Comparison of ENCODE assay signal across 8 cellular contexts in genomic region chr14:20455355-20456300, GRCh38. TPM values are rescaled to one million over a fixed set of nuclear protein-coding genes. Genes with fewer than 3 reads are reported as not detected.
DNase-seq lines count a peak whose midpoint lies in the region; ATAC-seq and TF ChIP-seq lines count a peak whose summit lies in the region.

No MANE protein-coding gene starts in this region.

- H3K27me3 Mint-ChIP-seq in memory B cell, result no peaks in the 10 kb centered on the region

- intact Hi-C loops in colonic mucosa (cut with DNase I), result loop anchor here (5.0 to 10.0 kb wide), 2 partner anchors 43 to 91 kb away; partner anchors contain the start of gene TEP1
- intact Hi-C loops in aorta (cut with DNase I), result loop anchor here (1.0 to 5.0 kb wide), 4 partner anchors 14 to 157 kb away; partner anchors contain the start of genes TEP1 (in 2 of the 2), PARP2 (in 1 of the 2) and PNP (in 1 of the 2)

- H3K4me3 Mint-ChIP-seq in memory B cell, result no peak overlapping the region

- H3K4me3 ChIP-seq in colonic mucosa, result peak overlapping the region; percentile 69
- H3K4me3 ChIP-seq in aorta (ENCODE audit: low read length in 2 of 2), result peak overlapping the region; percentile 51 to 59

- ATAC-seq in GM18868 (IDR thresholded peaks at IDR 0.05; ENCODE audit: unreplicated experiment), result peak; percentile 53
- peak; percentile 43 for ATAC-seq in HG03066 (IDR thresholded peaks at IDR 0.05; ENCODE audit: low read depth, unreplicated experiment)
- peak; percentile 53 for ATAC-seq in memory B cell (ENCODE audit: low read depth)
- peak; percentile 70 for ATAC-seq in aorta (ENCODE audit: low FRiP score)

- peaks cover 18% of the 10 kb centered on the region for H3K4me1 ChIP-seq in colonic mucosa
- no peaks in the 10 kb centered on the region for H3K4me1 ChIP-seq in aorta (ENCODE audit: control insufficient read depth in 1 of 2, insufficient read depth in 2 of 2, low read length in 2 of 2)

- H3K27ac Mint-ChIP-seq in memory B cell, result no peak overlapping the region

- no peak for TF ChIP-seq CTCF in colonic mucosa (IDR thresholded peaks at IDR 0.05)

- H3K36me3 ChIP-seq in colonic mucosa (peaks cover 23% of the 10 kb centered on the region), aorta (ENCODE audit: control insufficient read depth in 1 of 2, insufficient read depth in 2 of 2, low read length in 1 of 2) (peaks cover 0 to 6% of the 10 kb centered on the region in 2 donors)

- no peaks in the 10 kb centered on the region for H3K9me3 Mint-ChIP-seq in memory B cell

- peak; percentile 72 for DNase-seq in COLO829 (ENCODE audit: low spot score)
- DNase-seq in NOMO-1 treated with DMSO at 0.1 percent for 48 hours (lab: John Stamatoyannopoulos, UW; ENCODE audit: unreplicated experiment), result peak; percentile 82
- no peak for DNase-seq in colonic mucosa
- no peak for DNase-seq in memory B cell (ENCODE audit: low spot score in 2 of 2)
- DNase-seq in aorta, result peak in 1 of 2 donors; percentile 79
- no peak for DNase-seq in HK-2 (ENCODE audit: unreplicated experiment)

- peak overlapping the region; percentile 65 to 95 for H3K9ac ChIP-seq in colonic mucosa (ENCODE audit: low read depth in 2 of 2, low read length in 2 of 2)

- H3K27me3 ChIP-seq in colonic mucosa, result no peaks in the 10 kb centered on the region
- H3K27me3 ChIP-seq in aorta (ENCODE audit: control insufficient read depth in 1 of 2, insufficient read depth in 2 of 2, low read length in 1 of 2), result no peaks in the 10 kb centered on the region

- H3K27ac ChIP-seq in colonic mucosa (peak overlapping the region; percentile 97), aorta (ENCODE audit: low read depth in 1 of 2, low read length in 2 of 2) (peak overlapping the region in 1 of 2 donors; percentile 75)

- peaks cover 10% of the 10 kb centered on the region for H3K4me1 Mint-ChIP-seq in memory B cell

- peaks cover 21% of the 10 kb centered on the region for H3K36me3 Mint-ChIP-seq in memory B cell

- WGBS in aorta, 2 donors, result 1% methylated on average over 39 of the region's 39 CpGs

- H3K9me3 ChIP-seq in colonic mucosa, result no peaks in the 10 kb centered on the region
- H3K9me3 ChIP-seq in aorta (ENCODE audit: control insufficient read depth, low read length), result no peaks in the 10 kb centered on the region

RNA-seq across cellular contexts. Expression of gene APEX1, which starts 0.6 kb away (rescaled TPM):
- total RNA-seq in colonic mucosa, result 100 to 1,000 TPM; 119 to 169 TPM
- total RNA-seq in aorta, result 10 to 100 TPM; 51.1 to 66.0 TPM
- 100 to 1,000 TPM in 1 of 2 donors, 10 to 100 TPM in 1; 84.8 to 122 TPM for polyA plus RNA-seq in aorta

RNA-seq across cellular contexts. Expression of gene OSGEP, which starts 1.0 kb away (rescaled TPM):
- total RNA-seq in colonic mucosa (10 to 100 TPM; 26.9 to 42.0 TPM), aorta (10 to 100 TPM; 27.5 to 40.0 TPM)
- 10 to 100 TPM; 14.9 to 82.1 TPM for polyA plus RNA-seq in aorta

RNA-seq across cellular contexts. Expression of gene PIP4P1, which starts 5.6 kb away (rescaled TPM):
- total RNA-seq in colonic mucosa (10 to 100 TPM; 30.3 to 54.6 TPM), aorta (10 to 100 TPM; 25.9 to 27.6 TPM)
- polyA plus RNA-seq in aorta, result 10 to 100 TPM; 15.8 to 42.7 TPM

RNA-seq across cellular contexts. Expression of gene PNP, which starts 13.6 kb away (rescaled TPM):
- total RNA-seq in colonic mucosa (100 to 1,000 TPM; 121 to 123 TPM), aorta (10 to 100 TPM; 46.2 to 54.1 TPM)
- polyA plus RNA-seq in aorta, result 10 to 100 TPM; 21.9 to 56.5 TPM

RNA-seq across cellular contexts. Expression of gene KLHL33, which starts 19.7 kb away (rescaled TPM):
- total RNA-seq in colonic mucosa, result under 1 TPM; 0.05 TPM
- 1 to 10 TPM in 1 of 2 donors, under 1 TPM in 1; 0.39 to 1.3 TPM for total RNA-seq in aorta
- polyA plus RNA-seq in aorta, result under 1 TPM; 0.25 to 0.41 TPM

Comparison
In these comparisons a context has a peak if more than half of its experiments do, and no peak if none do; other contexts are left out.
1. DNase-seq: peak in COLO829 (single experiment) and NOMO-1 treated with DMSO at 0.1 percent for 48 hours (single experiment); none in colonic mucosa (single experiment), memory B cell (0 of 2) and HK-2 (single experiment).
2. Peak in every context shown above with its lines, with median percentiles within 50 percentile points of each other: ATAC-seq.